Comparison of ENCODE assay signal across 23 cellular contexts in the genomic region with DNA sequence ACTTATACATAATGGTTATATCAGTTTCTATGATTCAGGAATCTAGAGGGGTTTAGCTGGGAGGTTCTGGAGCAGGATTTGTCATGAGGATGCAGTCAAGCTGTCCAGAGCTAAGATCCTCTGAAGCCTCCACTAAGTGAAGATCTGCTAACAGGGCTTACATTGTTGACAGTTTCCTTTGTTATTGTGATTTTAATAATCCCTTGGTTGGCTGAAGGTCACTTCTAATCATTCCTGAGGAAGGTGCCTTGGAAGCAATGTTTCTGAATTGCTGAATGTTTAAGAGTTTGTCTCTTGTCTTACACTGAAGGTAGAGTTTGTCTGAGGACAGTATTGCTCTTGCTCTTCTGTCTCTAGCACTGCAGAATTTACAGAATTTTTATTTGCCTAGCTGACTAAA. TPM values are rescaled to one million over a fixed set of nuclear protein-coding genes. Genes with fewer than 3 reads are reported as not detected.
"Had no signal": no experiment of that assay in that cellular context is flagged by ENCODE, and none has a peak within 500 bp of the region (broad histone marks: within the 10 kb centered on the region; RNA-seq: fewer than 3 reads in every experiment).

No MANE protein-coding gene starts in this region.

- H3K79me2 ChIP-seq: hepatocyte, parathyroid adenoma had no signal

- H3K4me2 ChIP-seq: hepatocyte had no signal

- H3K4me3 ChIP-seq: coronary artery, hepatocyte, mucosa of descending colon, psoas muscle, right lobe of liver, spleen, tibial artery, upper lobe of right lung, vagina had no signal

- H3K9me3 Mint-ChIP-seq: nephron had no signal

- H3K27me3 ChIP-seq: hepatocyte, right lobe of liver, spleen, tibial artery, upper lobe of right lung, vagina had no signal

- H3K27ac ChIP-seq: coronary artery, hepatocyte, parathyroid adenoma, psoas muscle, right lobe of liver, tibial artery, upper lobe of right lung, vagina had no signal

- H3K9me3 ChIP-seq: mucosa of descending colon, psoas muscle, right lobe of liver, spleen, tibial artery, upper lobe of right lung, vagina had no signal

- ATAC-seq: left colon, left ventricle myocardium superior, mucosa of descending colon, psoas muscle, right lobe of liver, upper lobe of right lung had no signal

- H3K4me3 Mint-ChIP-seq: nephron had no signal

- DNase-seq: effector CD8-positive, alpha-beta T cell; foreskin melanocyte; head of caudate nucleus; left colon; left ventricle myocardium superior; mucosa of descending colon; occipital lobe; psoas muscle; retina; right lobe of liver; spleen; stimulated activated CD4-positive, alpha-beta T cell treated with anti-CD3 and anti-CD28 coated beads, Interleukin-15, amount 100 ng/mL, for 24 hours; stimulated activated CD4-positive, alpha-beta T cell treated with anti-CD3 and anti-CD28 coated beads, Interleukin-1b, Interleukin-23, amount 100 ng/mL, for 48 hours; stimulated activated CD4-positive, alpha-beta T cell treated with anti-CD3 and anti-CD28 coated beads, Interleukin-4, amount 100 ng/mL, for 24 hours; stimulated activated naive CD4-positive, alpha-beta T cell; tibial artery; upper lobe of right lung had no signal

- H3K4me1 ChIP-seq: parathyroid adenoma, psoas muscle, right lobe of liver, tibial artery, vagina had no signal

- H3K9ac ChIP-seq: parathyroid adenoma had no signal

- H3K27ac Mint-ChIP-seq: nephron had no signal

- H2AFZ ChIP-seq: hepatocyte, parathyroid adenoma had no signal

- H3K36me3 ChIP-seq: right lobe of liver, tibial artery, upper lobe of right lung, vagina had no signal

RNA-seq across cellular contexts. Expression of gene BANK1, which starts 41.3 kb away (rescaled TPM):
- total RNA-seq: lung microvascular endothelial cell had no signal
